20 cellular contexts compared by ENCODE assay signal in the genomic region with DNA sequence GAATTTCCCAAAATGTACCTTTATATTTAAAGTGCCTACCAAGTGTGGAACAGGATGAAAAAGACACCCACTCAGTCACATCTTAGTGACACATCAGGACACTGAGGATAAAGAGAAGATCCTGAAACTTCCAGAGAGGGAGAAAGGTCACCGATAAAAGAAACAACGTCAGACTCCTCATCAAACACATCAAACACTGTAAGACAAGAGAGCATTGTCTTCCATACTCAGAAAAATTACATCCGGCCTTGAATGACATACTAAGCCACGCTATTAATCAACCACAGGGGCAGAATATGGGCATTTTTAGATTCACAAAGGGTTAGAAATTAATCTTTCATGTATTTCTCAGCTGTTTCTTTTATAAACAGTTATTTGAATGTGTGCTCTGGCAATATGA.
A peak's percentile ranks its signal among the peaks of the same experiment; 100 is the strongest.
DNase-seq lines count a peak whose midpoint lies in the region; ATAC-seq, FAIRE-seq and TF ChIP-seq lines count a peak whose summit lies in the region.
"Had no signal": no experiment of that assay in that cellular context is flagged by ENCODE, and none has a peak within 500 bp of the region (broad histone marks: within the 10 kb centered on the region; RNA-seq: fewer than 3 reads in every experiment).

No MANE protein-coding gene starts in this region.

- no peak for ATAC-seq in HG03469 (IDR thresholded peaks at IDR 0.05; ENCODE audit: unreplicated experiment)
- ATAC-seq: GM12878 had no signal

- H3K27ac Mint-ChIP-seq in neural crest cell (ENCODE audit: unreplicated experiment): peak overlapping the region; percentile 7
- H3K27ac Mint-ChIP-seq: CD4-positive, alpha-beta memory T cell had no signal

- no peaks in the 10 kb centered on the region for H3K36me3 Mint-ChIP-seq in neural crest cell (ENCODE audit: low read depth)
- H3K36me3 Mint-ChIP-seq: CD4-positive, alpha-beta memory T cell had no signal

- H3K27ac ChIP-seq in caudate nucleus (ENCODE audit: low read depth, low read length) (peak overlapping the region; percentile 64), RWPE1 (no peak overlapping the region), esophagus squamous epithelium (no peak overlapping the region)
- H3K27ac ChIP-seq: GM23248 had no signal

- TF ChIP-seq POLR2A in esophagus squamous epithelium (IDR thresholded peaks at IDR 0.05): no peak

- H3K4me1 ChIP-seq in esophagus squamous epithelium: no peaks in the 10 kb centered on the region
- H3K4me1 ChIP-seq: Caco-2 had no signal

- no peaks in the 10 kb centered on the region for H3K27me3 ChIP-seq in esophagus squamous epithelium

- TF ChIP-seq CTCF in neural crest cell (conservative IDR thresholded peaks at IDR 0.05) (no peak), RWPE1 (conservative IDR thresholded peaks at IDR 0.05; ENCODE audit: low read depth) (no peak), esophagus squamous epithelium (IDR thresholded peaks at IDR 0.05) (no peak)

- intact Hi-C loops in esophagus squamous epithelium (cut with DNase I): no loop called here

- CTCF ChIA-PET in RWPE1 (lab: Yijun Ruan, JAX): no interaction called here

- no peaks in the 10 kb centered on the region for H3K9me3 ChIP-seq in esophagus squamous epithelium
- H3K9me3 ChIP-seq: Caco-2 had no signal

- in situ Hi-C loops in SK-MEL-5 (cut with HindIII; ENCODE audit: low pct_unique_long_range_greater_than_20kb, low sequenced_read_pairs): no loop called here

- no peak for FAIRE-seq in urothelium cell line (lab: Jason Lieb, UNC)
- FAIRE-seq: GM12878, GM19239, H1 had no signal

- WGBS in esophagus squamous epithelium, 2 donors: 49 to 50% methylated on average over 4 of the region's 4 CpGs

- peaks cover 48% of the 10 kb centered on the region for H3K4me1 Mint-ChIP-seq in neural crest cell
- H3K4me1 Mint-ChIP-seq: CD4-positive, alpha-beta memory T cell had no signal

- DNase-seq in SK-MEL-5 (ENCODE audit: low read depth, low spot score) (peak; percentile 81), caudate nucleus (lab: John Stamatoyannopoulos, UW) (peak in 2 of 61 donors; percentile 50 to 68), neural crest cell (ENCODE audit: low read depth, low spot score) (no peak), urothelium cell line (ENCODE audit: low spot score) (peak; percentile 9), RWPE1 (ENCODE audit: low spot score) (no peak), esophagus squamous epithelium (lab: John Stamatoyannopoulos, UW) (no peak), iPS-NIHi7 (ENCODE audit: extremely low spot score) (no peak)
- DNase-seq: C1 segment of cervical spinal cord; Caco-2; CD4-positive, alpha-beta memory T cell; DMS153; DND-41; GDM1; GM23248; H7; HCEC 1CT had no signal

- no peak overlapping the region for H3K4me3 Mint-ChIP-seq in neural crest cell
- H3K4me3 Mint-ChIP-seq: CD4-positive, alpha-beta memory T cell had no signal

- POLR2A ChIA-PET in RWPE1 (lab: Yijun Ruan, JAX; ENCODE audit: low non-redundant PET): no interaction called here

- H3K9me3 Mint-ChIP-seq in neural crest cell: no peaks in the 10 kb centered on the region

- no peaks in the 10 kb centered on the region for H3K36me3 ChIP-seq in esophagus squamous epithelium

- no peaks in the 10 kb centered on the region for H3K27me3 Mint-ChIP-seq in neural crest cell (ENCODE audit: low read depth)
- H3K27me3 Mint-ChIP-seq: CD4-positive, alpha-beta memory T cell had no signal

- no peak overlapping the region for H3K4me3 ChIP-seq in esophagus squamous epithelium
- H3K4me3 ChIP-seq: GM12878, GM23248 had no signal

Comparison
In these comparisons a context has a peak if more than half of its experiments do, and no peak if none do; other contexts are left out.
1. DNase-seq: peak in SK-MEL-5 (single experiment) and urothelium cell line (single experiment); none in neural crest cell (single experiment), RWPE1 (single experiment), esophagus squamous epithelium (single experiment) and iPS-NIHi7 (single experiment).